In the genomic region with DNA sequence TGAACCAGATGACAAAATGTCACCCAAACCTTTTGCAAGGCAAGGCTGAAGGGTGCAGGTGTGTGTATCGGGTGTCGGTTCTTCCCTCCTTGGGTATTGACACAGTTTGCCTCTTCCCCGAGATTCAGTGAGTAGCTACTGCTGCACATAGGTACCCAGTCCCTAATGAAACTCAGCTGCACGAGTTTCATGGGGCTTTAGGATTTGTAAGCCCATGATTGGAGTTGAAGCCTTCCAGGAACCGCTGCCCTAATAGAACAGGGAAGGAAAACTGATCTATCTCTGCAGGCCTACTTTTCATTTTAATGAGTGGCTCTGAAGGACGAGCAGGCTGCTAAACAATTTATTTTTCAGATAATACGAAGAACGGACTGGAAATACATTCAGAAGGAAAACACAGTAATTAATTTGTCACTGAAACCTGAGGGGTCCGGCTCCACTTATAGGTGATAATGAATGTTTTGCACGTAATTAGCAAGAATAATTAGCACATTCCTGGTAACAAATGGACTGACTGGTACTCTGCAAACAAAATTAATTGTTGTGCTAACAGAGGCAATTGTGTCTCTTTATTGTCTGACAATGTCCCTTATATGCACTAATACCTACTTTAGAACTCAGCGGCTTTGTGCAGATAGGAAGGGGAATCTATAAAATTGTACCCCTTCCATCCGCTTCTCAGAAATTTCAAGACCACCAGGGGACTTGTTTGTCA, we compare ENCODE assay signal across 20 cellular contexts.
"Had no signal": no experiment of that assay in that cellular context is flagged by ENCODE, and none has a peak within 500 bp of the region (broad histone marks: within the 10 kb centered on the region; RNA-seq: fewer than 3 reads in every experiment).

No MANE protein-coding gene starts in this region.

- H3K36me3 ChIP-seq: breast epithelium, spleen, tibial artery, uterus had no signal

- H3K4me1 ChIP-seq: breast epithelium, psoas muscle, spleen, tibial artery, uterus had no signal

- H3K9me3 ChIP-seq: breast epithelium, psoas muscle, spleen, tibial artery, uterus had no signal

- DNase-seq: activated CD4-positive, alpha-beta T cell treated with anti-CD3 and anti-CD28 coated beads for 4 hours; activated CD8-positive, alpha-beta T cell treated with anti-CD3 and anti-CD28 coated beads, Interleukin-2, amount 10 ng/mL, durations not matched to agents 7 days and 5 days; activated naive CD4-positive, alpha-beta T cell; aorta; dorsolateral prefrontal cortex; hippocampal formation; islet precursor cell; mammary epithelial cell; psoas muscle; spleen; stimulated activated CD4-positive, alpha-beta T cell treated with anti-CD3 and anti-CD28 coated beads, Interleukin-1b, Interleukin-23, amount 100 ng/mL, for 48 hours; tibial artery; uterus had no signal

- FAIRE-seq: endometrium had no signal

- H3K27me3 ChIP-seq: breast epithelium, spleen, tibial artery, uterus had no signal

- H3K27ac ChIP-seq: breast epithelium, dorsolateral prefrontal cortex, psoas muscle, spleen, tibial artery, uterus had no signal

- ATAC-seq: activated CD8-positive, alpha-beta T cell treated with anti-CD3 and anti-CD28 coated beads, Interleukin-2, amount 10 ng/mL, durations not matched to agents 7 days and 5 days; esophagus mucosa; left lobe of liver; natural killer cell treated with Interleukin-12 subunit alpha and Interleukin-12 subunit beta and Interleukin-15 and Interleukin-18, amount 100 ng/mL, for 72 hours; psoas muscle; sciatic nerve; stimulated activated memory B cell treated with anti-CD40 and anti-IgM and Interleukin-4, amounts not matched to agents 10 μg/mL and 1 μg/mL and 100 μg/mL, for 72 hours had no signal

- H3K4me3 ChIP-seq: breast epithelium, dorsolateral prefrontal cortex, psoas muscle, spleen, tibial artery, uterus had no signal
